22 cellular contexts compared by ENCODE assay signal in genomic region chr4:122845760-122846159, GRCh38. TPM values are rescaled to one million over a fixed set of nuclear protein-coding genes. Genes with fewer than 3 reads are reported as not detected.
A peak's percentile ranks its signal among the peaks of the same experiment; 100 is the strongest.
DNase-seq lines count a peak whose midpoint lies in the region; ATAC-seq and TF ChIP-seq lines count a peak whose summit lies in the region.
"Had no signal": no experiment of that assay in that cellular context is flagged by ENCODE, and none has a peak within 500 bp of the region (broad histone marks: within the 10 kb centered on the region; RNA-seq: fewer than 3 reads in every experiment).

No MANE protein-coding gene starts in this region.

- H3K27me3 Mint-ChIP-seq in HFFc6 (ENCODE audit: insufficient read depth), result peaks cover 17% of the 10 kb centered on the region
- H3K27me3 Mint-ChIP-seq in immature natural killer cell (ENCODE audit: low read depth in 3 of 3), result peaks cover 1 to 9% (median 3%) of the 10 kb centered on the region in 3 donors
- no peaks in the 10 kb centered on the region for H3K27me3 Mint-ChIP-seq in chondrocyte (ENCODE audit: low read depth)

- ATAC-seq in GM18867 (IDR thresholded peaks at IDR 0.05; ENCODE audit: unreplicated experiment), result peak; percentile 67
- ATAC-seq in GM21717 (IDR thresholded peaks at IDR 0.05; ENCODE audit: unreplicated experiment), result no peak
- ATAC-seq: CD8-positive, alpha-beta T cell; mucosa of descending colon had no signal

- intact Hi-C loops in ascending aorta (cut with DNase I), result no loop called here

- H3K9me3 ChIP-seq in ascending aorta, result no peaks in the 10 kb centered on the region
- H3K9me3 ChIP-seq in parathyroid adenoma (ENCODE audit: control insufficient read depth, low read length), result no peaks in the 10 kb centered on the region
- H3K9me3 ChIP-seq: esophagus muscularis mucosa, left ventricle myocardium inferior, mucosa of descending colon had no signal

- H3K27ac ChIP-seq in ascending aorta (peak overlapping the region; percentile 32 to 62), parathyroid adenoma (no peak overlapping the region)
- H3K27ac ChIP-seq: esophagus muscularis mucosa, left ventricle myocardium inferior had no signal

- no peaks in the 10 kb centered on the region for H3K9me3 Mint-ChIP-seq in HFFc6
- no peaks in the 10 kb centered on the region for H3K9me3 Mint-ChIP-seq in immature natural killer cell
- no peaks in the 10 kb centered on the region for H3K9me3 Mint-ChIP-seq in chondrocyte (ENCODE audit: low read depth)
- H3K9me3 Mint-ChIP-seq: CD8-positive, alpha-beta T cell had no signal

- H3K4me1 Mint-ChIP-seq in HFFc6 (ENCODE audit: low read depth) (peaks cover 99% of the 10 kb centered on the region), immature natural killer cell (no peaks in the 10 kb centered on the region), chondrocyte (ENCODE audit: low read depth) (peaks cover 40% of the 10 kb centered on the region)

- H3K27ac Mint-ChIP-seq in HFFc6, result peak overlapping the region; percentile 52
- no peak overlapping the region for H3K27ac Mint-ChIP-seq in immature natural killer cell
- no peak overlapping the region for H3K27ac Mint-ChIP-seq in chondrocyte (ENCODE audit: unreplicated experiment)
- H3K27ac Mint-ChIP-seq: CD8-positive, alpha-beta T cell had no signal

- peaks cover 2% of the 10 kb centered on the region for H3K79me2 ChIP-seq in parathyroid adenoma

- peak overlapping the region; percentile 11 for H2AFZ ChIP-seq in parathyroid adenoma

- TF ChIP-seq CTCF in HFFc6 (IDR thresholded peaks at IDR 0.05) (no peak), ascending aorta (IDR thresholded peaks at IDR 0.05) (no peak), parathyroid adenoma (IDR thresholded peaks at IDR 0.05) (no peak), chondrocyte (IDR thresholded peaks at IDR 0.05) (no peak)

- no peak overlapping the region for H3K4me2 ChIP-seq in parathyroid adenoma (ENCODE audit: low read length)

- DNase-seq in HFFc6 (no peak), ascending aorta (ENCODE audit: low spot score in 2 of 2) (no peak), immature natural killer cell (no peak), chondrocyte (ENCODE audit: low spot score) (no peak), RKO (ENCODE audit: low spot score) (no peak)
- DNase-seq: activated CD4-positive, alpha-beta T cell treated with anti-CD3 and anti-CD28 coated beads for 1 hour; activated gamma-delta T cell; CD8-positive, alpha-beta T cell; central memory CD4-positive, alpha-beta T cell; DMS53; left ventricle myocardium inferior; mucosa of descending colon; NCI-H1092 treated with DMSO at 0.1 percent for 48 hours; NCI-H2081 treated with DMSO at 0.1 percent for 48 hours; NCI-H510A treated with DMSO at 0.1 percent for 48 hours; retina; stimulated activated CD4-positive, alpha-beta T cell treated with anti-CD3 and anti-CD28 coated beads, Interleukin-12 subunit alpha, Interleukin-12 subunit beta, amount 100 ng/mL, for 4 hours; stimulated activated CD8-positive, alpha-beta memory T cell treated with anti-CD3 and anti-CD28 coated beads, Interleukin-4, amount 100 ng/mL, for 48 hours had no signal

- H3K4me3 ChIP-seq in ascending aorta, result no peak overlapping the region
- no peak overlapping the region for H3K4me3 ChIP-seq in parathyroid adenoma (ENCODE audit: low read depth, low read length)
- H3K4me3 ChIP-seq: esophagus muscularis mucosa, left ventricle myocardium inferior, mucosa of descending colon had no signal

- H3K4me1 ChIP-seq in ascending aorta (peaks cover 0 to 38% of the 10 kb centered on the region in 2 donors), parathyroid adenoma (peaks cover 14% of the 10 kb centered on the region)

- H3K36me3 ChIP-seq in ascending aorta, result no peaks in the 10 kb centered on the region
- H3K36me3 ChIP-seq in parathyroid adenoma (ENCODE audit: control insufficient read depth, insufficient read depth, low read length), result no peaks in the 10 kb centered on the region
- H3K36me3 ChIP-seq: esophagus muscularis mucosa, left ventricle myocardium inferior had no signal

- H3K27me3 ChIP-seq in ascending aorta (no peaks in the 10 kb centered on the region), parathyroid adenoma (ENCODE audit: control insufficient read depth, insufficient read depth, low read length) (no peaks in the 10 kb centered on the region)
- H3K27me3 ChIP-seq: esophagus muscularis mucosa had no signal

- 0 out of 2 replicates have a peak overlapping the region, but pooled peaks have one; percentile 25 for H3K4me3 Mint-ChIP-seq in HFFc6
- H3K4me3 Mint-ChIP-seq in immature natural killer cell, result no peak overlapping the region
- H3K4me3 Mint-ChIP-seq in chondrocyte (ENCODE audit: unreplicated experiment), result no peak overlapping the region
- H3K4me3 Mint-ChIP-seq: CD8-positive, alpha-beta T cell had no signal

- no peak overlapping the region for H3K9ac ChIP-seq in parathyroid adenoma

- peaks cover 86% of the 10 kb centered on the region for H3K36me3 Mint-ChIP-seq in HFFc6 (ENCODE audit: low read depth)
- no peaks in the 10 kb centered on the region for H3K36me3 Mint-ChIP-seq in immature natural killer cell
- H3K36me3 Mint-ChIP-seq in chondrocyte (ENCODE audit: low read depth), result no peaks in the 10 kb centered on the region
- H3K36me3 Mint-ChIP-seq: CD8-positive, alpha-beta T cell had no signal

RNA-seq across cellular contexts. Expression of gene FGF2, which starts 19.1 kb away (rescaled TPM):
- total RNA-seq in HFFc6 (2021; fragmentation: NEBNext Ultra II Directional; extraction: Animal tissue kit (Norgen Biotek cat#: 25700)), result 100 to 1,000 TPM; 370 to 442 (median 389) TPM
- total RNA-seq in ascending aorta (20.8 TPM), chondrocyte (25.0 to 26.2 TPM (median 25.1 TPM) in 3 replicates)
- polyA plus RNA-seq in immature natural killer cell, result not detected
- total RNA-seq: CD8-positive, alpha-beta T cell had no signal

Comparison
In these comparisons a context has a peak if more than half of its experiments do, and no peak if none do; other contexts are left out.
1. RNA of gene FGF2, which starts 19.1 kb away (total RNA-seq): 370 to 442 TPM in HFFc6; 25.0 to 26.2 TPM in chondrocyte and 20.8 TPM in ascending aorta (single experiment); every median in the first group is over 10 times any median in the second.